In genomic region chr17:37047631-37048104, GRCh38 we compare ENCODE assay signal across 1 cellular context.
A peak's percentile ranks its signal among the peaks of the same experiment; 100 is the strongest.
TF ChIP-seq lines count a peak whose summit lies in the region.

No MANE protein-coding gene starts in this region.

TF ChIP-seq in H1, 55 proteins besides CTCF, POLR2A, EP300 and RAD21 (continued from another document):
- TF ChIP-seq CBX8 (IDR thresholded peaks at IDR 0.05; ENCODE audit: borderline replicate concordance, low read depth, low read length) (no peak), EGR1 (IDR thresholded peaks at IDR 0.05; ENCODE audit: borderline replicate concordance, low read depth, low read length) (no peak), PHF8 (conservative IDR thresholded peaks at IDR 0.05; ENCODE audit: low read depth, low read length) (no peak), CEBPB (IDR thresholded peaks at IDR 0.05; ENCODE audit: low read depth, low read length) (no peak), E2F6 (IDR thresholded peaks at IDR 0.05) (no peak), ASH2L (IDR thresholded peaks at IDR 0.05; ENCODE audit: low read length) (peak; percentile 47), JUN (IDR thresholded peaks at IDR 0.05; ENCODE audit: low read depth, low read length) (no peak)
